Comparison of ENCODE assay signal across 13 cellular contexts in the genomic region with DNA sequence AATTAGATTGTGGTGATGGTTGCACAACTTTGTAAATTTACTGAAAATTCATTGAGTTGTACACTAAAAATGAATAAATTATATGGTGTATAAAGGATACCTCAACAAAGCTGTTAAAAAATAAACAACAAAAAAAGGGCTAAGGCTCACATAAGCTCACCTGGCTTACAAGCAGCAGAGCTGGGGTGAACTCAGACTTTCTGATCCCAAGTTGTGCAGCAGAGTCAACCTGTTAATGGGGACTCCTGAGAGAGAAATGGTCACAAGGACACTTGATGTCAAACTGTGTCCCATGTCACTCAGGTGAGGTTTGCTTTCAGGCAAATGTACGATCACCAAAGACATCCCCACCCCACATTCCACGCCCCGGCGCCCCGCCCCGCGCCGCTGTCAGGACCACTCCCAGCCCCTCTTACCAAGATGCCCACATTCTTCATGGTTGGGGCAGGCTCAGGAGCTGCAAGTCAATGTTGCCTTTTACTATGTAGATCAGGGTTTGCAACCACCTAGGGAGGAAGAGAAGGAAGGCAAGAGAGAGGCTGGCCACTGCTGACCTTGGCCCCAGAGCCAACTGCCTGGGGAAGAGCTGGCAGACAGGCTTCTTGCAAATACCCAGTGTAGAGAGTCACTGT. TPM values are rescaled to one million over a fixed set of nuclear protein-coding genes. Genes with fewer than 3 reads are reported as not detected.
DNase-seq lines count a peak whose midpoint lies in the region; TF ChIP-seq lines count a peak whose summit lies in the region.
"Had no signal": no experiment of that assay in that cellular context is flagged by ENCODE, and none has a peak within 500 bp of the region (broad histone marks: within the 10 kb centered on the region; RNA-seq: fewer than 3 reads in every experiment).

No MANE protein-coding gene starts in this region.

- H3K4ac ChIP-seq in H9 (ENCODE audit: low read depth, low read length) = no peak overlapping the region

- DNase-seq in H9 (peak; percentile 87), esophagus muscularis mucosa (ENCODE audit: extremely low spot score) (peak; percentile 74), neural crest cell (ENCODE audit: low read depth, low spot score) (no peak), left ventricle myocardium inferior (no peak), WERI-Rb-1 (no peak)
- DNase-seq in stimulated activated CD4-positive, alpha-beta T cell treated with anti-CD3 and anti-CD28 coated beads, Interleukin-2, amount 100 ng/mL, for 48 hours = no peak
- DNase-seq: C1 segment of cervical spinal cord; CD4-positive, alpha-beta memory T cell; DMS79; GOT3; IMR-90 had no signal

- no peaks in the 10 kb centered on the region for H4K20me1 ChIP-seq in H9 (ENCODE audit: control insufficient read depth, insufficient read depth, insufficient read length)

- H3K14ac ChIP-seq in H9 (ENCODE audit: insufficient read depth, low read length) = no peak overlapping the region

- H3K27me3 ChIP-seq in H9 (ENCODE audit: insufficient read depth, low read length) = no peaks in the 10 kb centered on the region
- no peaks in the 10 kb centered on the region for H3K27me3 ChIP-seq in esophagus muscularis mucosa
- H3K27me3 ChIP-seq in iPS-20b (ENCODE audit: insufficient read depth, low read length) = no peaks in the 10 kb centered on the region
- peaks cover 39% of the 10 kb centered on the region for H3K27me3 ChIP-seq in left ventricle myocardium inferior (ENCODE audit: low read depth)
- no peaks in the 10 kb centered on the region for H3K27me3 ChIP-seq in WERI-Rb-1 (ENCODE audit: insufficient read depth, low read depth, severe bottlenecking)

- no CpG with 5 or more reads among the region's 8 CpGs for WGBS in H9 (ENCODE audit: extremely low coverage, insufficient read length, low lambda C conversion rate)
- no CpG with 5 or more reads among the region's 8 CpGs for WGBS in esophagus muscularis mucosa

- no peak for TF ChIP-seq CTCF in H9 (conservative IDR thresholded peaks at IDR 0.05)
- no peak for TF ChIP-seq CTCF in esophagus muscularis mucosa (IDR thresholded peaks at IDR 0.05)
- TF ChIP-seq CTCF in neural crest cell (conservative IDR thresholded peaks at IDR 0.05) = no peak
- no peak for TF ChIP-seq CTCF in left ventricle myocardium inferior (IDR thresholded peaks at IDR 0.05; ENCODE audit: borderline replicate concordance)
- TF ChIP-seq CTCF in WERI-Rb-1 (IDR thresholded peaks at IDR 0.05; ENCODE audit: low read depth, low read length) = no peak

- no peak overlapping the region for H3K4me3 ChIP-seq in esophagus muscularis mucosa
- peak overlapping the region; percentile 9; the same call in 1 of the 2 replicates for H3K4me3 ChIP-seq in iPS-20b (ENCODE audit: low read length)
- H3K4me3 ChIP-seq in left ventricle myocardium inferior = no peak overlapping the region
- no peak overlapping the region for H3K4me3 ChIP-seq in WERI-Rb-1 (ENCODE audit: low read depth, low read length)

- H3K23ac ChIP-seq in H9 (ENCODE audit: insufficient read length, low read depth, low read length) = no peak overlapping the region

- H3T11ph ChIP-seq in H9 (ENCODE audit: low read length) = no peak overlapping the region

- no peak overlapping the region for H2AFZ ChIP-seq in H9 (ENCODE audit: low read length)

- no peaks in the 10 kb centered on the region for H3K79me2 ChIP-seq in H9 (ENCODE audit: insufficient read depth, low read length)

- H3K4me1 Mint-ChIP-seq in H9 (peaks cover 31 to 37% of the 10 kb centered on the region in 2 experiments), neural crest cell (no peaks in the 10 kb centered on the region)
- H3K4me1 Mint-ChIP-seq: CD4-positive, alpha-beta memory T cell had no signal

- H3K9ac ChIP-seq in H9 (ENCODE audit: extremely low read depth, insufficient read length, low read length) (no peak overlapping the region), iPS-20b (ENCODE audit: low read depth, low read length) (no peak overlapping the region)

- no peak overlapping the region for H2BK5ac ChIP-seq in H9 (ENCODE audit: insufficient read length, low read length)

- no peak overlapping the region for H4K5ac ChIP-seq in H9 (ENCODE audit: insufficient read length, low read depth, low read length)

- TF ChIP-seq EP300 in esophagus muscularis mucosa (IDR thresholded peaks at IDR 0.05) = no peak

- no peaks in the 10 kb centered on the region for H3K9me3 ChIP-seq in H9 (ENCODE audit: control insufficient read depth, low read depth, low read length)
- no peaks in the 10 kb centered on the region for H3K9me3 ChIP-seq in esophagus muscularis mucosa
- H3K9me3 ChIP-seq in iPS-20b (ENCODE audit: insufficient read depth, low read depth, low read length) = no peaks in the 10 kb centered on the region
- no peaks in the 10 kb centered on the region for H3K9me3 ChIP-seq in left ventricle myocardium inferior (replicated peaks)
- H3K9me3 ChIP-seq in WERI-Rb-1 (ENCODE audit: severe bottlenecking) = no peaks in the 10 kb centered on the region

- peak overlapping the region; percentile 18 for H3K4me2 ChIP-seq in H9 (ENCODE audit: insufficient read depth, insufficient read length, low read length)

- no peak for TF ChIP-seq POLR2A in esophagus muscularis mucosa (IDR thresholded peaks at IDR 0.05; ENCODE audit: low read depth)

- no peak overlapping the region for H3K27ac ChIP-seq in H9 (ENCODE audit: insufficient read length, low read depth, low read length)
- H3K27ac ChIP-seq in esophagus muscularis mucosa (replicated peaks in 1 of 4) = no peak overlapping the region
- no peak overlapping the region for H3K27ac ChIP-seq in iPS-20b (ENCODE audit: low read length)
- H3K27ac ChIP-seq in left ventricle myocardium inferior (replicated peaks) = no peak overlapping the region
- H3K27ac ChIP-seq in WERI-Rb-1 = no peak overlapping the region

- H4K91ac ChIP-seq in H9 (ENCODE audit: insufficient read length, low read depth, low read length) = no peak overlapping the region

- no peak overlapping the region for H2AK5ac ChIP-seq in H9 (ENCODE audit: insufficient read length, low read length)

- no peak overlapping the region for H2BK12ac ChIP-seq in H9 (ENCODE audit: insufficient read length, low read depth, low read length)

- no peaks in the 10 kb centered on the region for H3K23me2 ChIP-seq in H9 (ENCODE audit: insufficient read length, low read depth, low read length, poor library complexity, severe bottlenecking)

- no peaks in the 10 kb centered on the region for H3K36me3 ChIP-seq in esophagus muscularis mucosa
- no peaks in the 10 kb centered on the region for H3K36me3 ChIP-seq in iPS-20b (ENCODE audit: insufficient read depth, low read depth, low read length)
- no peaks in the 10 kb centered on the region for H3K36me3 ChIP-seq in left ventricle myocardium inferior
- no peaks in the 10 kb centered on the region for H3K36me3 ChIP-seq in WERI-Rb-1

- H3K9me3 Mint-ChIP-seq in H9 = peaks cover 4 to 5% of the 10 kb centered on the region in 2 experiments; a peak in 3 of 5 replicates
- no peaks in the 10 kb centered on the region for H3K9me3 Mint-ChIP-seq in neural crest cell
- H3K9me3 Mint-ChIP-seq: CD4-positive, alpha-beta memory T cell had no signal

- H3K79me1 ChIP-seq in H9 (ENCODE audit: insufficient read depth, low read depth, low read length, poor library complexity, severe bottlenecking) = no peaks in the 10 kb centered on the region

- no peak overlapping the region for H2BK120ac ChIP-seq in H9 (ENCODE audit: low read depth, low read length, poor library complexity, severe bottlenecking)

- H3K4me3 Mint-ChIP-seq in H9 (peak overlapping the region in 1 of 2 experiments; percentile 57; a peak in 4 of 5 replicates), neural crest cell (no peak overlapping the region)
- H3K4me3 Mint-ChIP-seq: B cell; CD4-positive, alpha-beta memory T cell had no signal

- H3K36me3 Mint-ChIP-seq in H9 (ENCODE audit: insufficient read depth in 1 of 3, low read depth in 3 of 3) (peaks cover 2 to 4% (median 2%) of the 10 kb centered on the region in 3 experiments; a peak in 4 of 7 replicates), neural crest cell (ENCODE audit: low read depth) (no peaks in the 10 kb centered on the region)
- H3K36me3 Mint-ChIP-seq: CD4-positive, alpha-beta memory T cell had no signal

- H4K8ac ChIP-seq in H9 (replicated peaks; ENCODE audit: insufficient read length, low read depth, low read length) = no peak overlapping the region

- H3K18ac ChIP-seq in H9 (ENCODE audit: insufficient read length, low read depth, low read length) = no peak overlapping the region

- no peak overlapping the region for H2BK20ac ChIP-seq in H9 (ENCODE audit: low read depth, low read length, poor library complexity, severe bottlenecking)

- H3K27ac Mint-ChIP-seq in H9 (peak overlapping the region in 2 of 3 experiments; percentile 20 to 59; a peak in 3 of 7 replicates), neural crest cell (ENCODE audit: unreplicated experiment) (peak overlapping the region; percentile 57)
- H3K27ac Mint-ChIP-seq: B cell had no signal

- H3K56ac ChIP-seq in H9 (ENCODE audit: insufficient read length, low read depth, low read length) = no peak overlapping the region

- H2BK15ac ChIP-seq in H9 (ENCODE audit: low read depth, low read length) = no peak overlapping the region

- H3K4me1 ChIP-seq in H9 (ENCODE audit: insufficient read depth, low read length) (no peaks in the 10 kb centered on the region; the same call in 1 of the 2 replicates), esophagus muscularis mucosa (no peaks in the 10 kb centered on the region), iPS-20b (ENCODE audit: insufficient read depth, low read length) (peaks cover 9% of the 10 kb centered on the region; the same call in 1 of the 2 replicates), left ventricle myocardium inferior (no peaks in the 10 kb centered on the region)

- intact Hi-C loops in esophagus muscularis mucosa (cut with DNase I) = no loop called here
- intact Hi-C loops in left ventricle myocardium inferior (cut with micrococcal nuclease) = no loop called here

- no peaks in the 10 kb centered on the region; the same call in 1 of the 2 replicates for H3K27me3 Mint-ChIP-seq in H9 (ENCODE audit: low read depth)
- H3K27me3 Mint-ChIP-seq in neural crest cell (ENCODE audit: low read depth) = peaks cover 22% of the 10 kb centered on the region

RNA-seq across cellular contexts. Expression of a gene that starts 22.4 kb away (rescaled TPM):
- 14.1 and 15.0 TPM in 2 replicates for total RNA-seq in H9 (2021)
- total RNA-seq in esophagus muscularis mucosa = 10 to 100 TPM in 1 of 4 donors, 1 to 10 TPM in 3; 5.1 to 13.7 (median 8.8) TPM
- 19.3 and 21.7 TPM in 2 replicates for total RNA-seq in neural crest cell
- 3.1 TPM for total RNA-seq in left ventricle myocardium inferior

Comparison
In these comparisons a context has a peak if more than half of its experiments do, and no peak if none do; other contexts are left out.
1. DNase-seq: peak in H9 (single experiment) and esophagus muscularis mucosa (single experiment); none in neural crest cell (single experiment), left ventricle myocardium inferior (single experiment), WERI-Rb-1 (single experiment) and stimulated activated CD4-positive, alpha-beta T cell treated with anti-CD3 and anti-CD28 coated beads, Interleukin-2, amount 100 ng/mL, for 48 hours (0 of 2).